ENCODE assay signal across 2 cellular contexts in genomic region chr17:55351027-55351625, GRCh38.
TF ChIP-seq lines count a peak whose summit lies in the region.

No MANE protein-coding gene starts in this region.

TF ChIP-seq in A549, 52 proteins besides CTCF, POLR2A, EP300 and RAD21:
- TF ChIP-seq NFE2L2 (conservative IDR thresholded peaks at IDR 0.05; ENCODE audit: low read length) (no peak), CHD2 (IDR thresholded peaks at IDR 0.05; ENCODE audit: low read length, partially characterized antibody) (no peak), ZFP36 (IDR thresholded peaks at IDR 0.05; ENCODE audit: borderline replicate concordance, partially characterized antibody) (no peak), FOSL2 (IDR thresholded peaks at IDR 0.05) (no peak), FOSL2 (CRISPR knock-in tag; IDR thresholded peaks at IDR 0.05) (no peak), SMC3 (IDR thresholded peaks at IDR 0.05) (no peak), ZC3H11A (IDR thresholded peaks at IDR 0.05) (no peak), MYC (IDR thresholded peaks at IDR 0.05; ENCODE audit: borderline replicate concordance, low read length) (no peak), NPAS2 (CRISPR knock-in tag; IDR thresholded peaks at IDR 0.05; ENCODE audit: borderline replicate concordance) (no peak), HDAC2 (IDR thresholded peaks at IDR 0.05) (no peak), HEYL (CRISPR knock-in tag; IDR thresholded peaks at IDR 0.05) (no peak), MAX (IDR thresholded peaks at IDR 0.05) (no peak), EHF (CRISPR knock-in tag; IDR thresholded peaks at IDR 0.05) (no peak), POLR2AphosphoS2 (conservative IDR thresholded peaks at IDR 0.05; ENCODE audit: low read length) (no peak), RNF2 (IDR thresholded peaks at IDR 0.05; ENCODE audit: borderline replicate concordance, low read depth) (no peak), FOXS1 (CRISPR knock-in tag; IDR thresholded peaks at IDR 0.05) (no peak), HOXB5 (CRISPR knock-in tag; IDR thresholded peaks at IDR 0.05) (no peak), JUN (IDR thresholded peaks at IDR 0.05) (no peak), CEBPB (IDR thresholded peaks at IDR 0.05) (no peak), ELK1 (IDR thresholded peaks at IDR 0.05; ENCODE audit: low read depth, low read length) (no peak), HES2 (IDR thresholded peaks at IDR 0.05) (no peak)

TF ChIP-seq in endothelial cell of umbilical vein, 7 proteins besides CTCF, POLR2A, EP300 and RAD21:
- no peak for TF ChIP-seq MYC (IDR thresholded peaks at IDR 0.05; ENCODE audit: low read depth, low read length)
- TF ChIP-seq MAX (IDR thresholded peaks at IDR 0.05; ENCODE audit: insufficient read depth, insufficient read length) = no peak
- TF ChIP-seq EZH2 (IDR thresholded peaks at IDR 0.05; ENCODE audit: borderline replicate concordance, low read depth, low read length, severe bottlenecking) = no peak
- TF ChIP-seq FOS (IDR thresholded peaks at IDR 0.05; ENCODE audit: borderline replicate concordance, insufficient read depth, low read length) = no peak
- no peak for TF ChIP-seq GATA2 (IDR thresholded peaks at IDR 0.05; ENCODE audit: insufficient read depth, insufficient read length, low read depth, low read length)
- TF ChIP-seq POLR2AphosphoS5 (IDR thresholded peaks at IDR 0.05; ENCODE audit: insufficient read depth, low read depth, low read length) = no peak
- no peak for TF ChIP-seq JUN (IDR thresholded peaks at IDR 0.05; ENCODE audit: borderline replicate concordance, insufficient read depth, insufficient read length, low read depth)
